Comparison of ENCODE assay signal across 2 cellular contexts in genomic region chr19:10856899-10857298, GRCh38. TPM values are rescaled to one million over a fixed set of nuclear protein-coding genes. Genes with fewer than 3 reads are reported as not detected.
"Had no signal": no experiment of that assay in that cellular context is flagged by ENCODE, and none has a peak within 500 bp of the region (broad histone marks: within the 10 kb centered on the region; RNA-seq: fewer than 3 reads in every experiment).

No MANE protein-coding gene starts in this region.

RNA-seq across cellular contexts. Expression of gene C19orf38, which starts 8.7 kb away (rescaled TPM):
- total RNA-seq: SJCRH30, SJSA1 had no signal
